In genomic region chr7:152911904-152912303, GRCh38 we compare ENCODE assay signal across 25 cellular contexts.
"Had no signal": no experiment of that assay in that cellular context is flagged by ENCODE, and none has a peak within 500 bp of the region (broad histone marks: within the 10 kb centered on the region; RNA-seq: fewer than 3 reads in every experiment).

No MANE protein-coding gene starts in this region.

- H3K9ac ChIP-seq: neural progenitor cell, parathyroid adenoma had no signal

- ATAC-seq: foreskin keratinocyte, left cardiac atrium had no signal

- H3K4me1 Mint-ChIP-seq: immature natural killer cell had no signal

- H3K9me3 ChIP-seq: left ventricle myocardium inferior, prostate gland, sigmoid colon, suprapubic skin, thyroid gland, uterus had no signal

- H3K4me2 ChIP-seq: neural progenitor cell had no signal

- H3K27me3 Mint-ChIP-seq: natural killer cell treated with Interleukin-12 subunit alpha and Interleukin-12 subunit beta and Interleukin-15 and Interleukin-18, amount 100 ng/mL, for 72 hours had no signal

- DNase-seq: effector CD4-positive, alpha-beta T cell; endodermal cell; erythroblast; foreskin keratinocyte; immature natural killer cell; left cardiac atrium; left ventricle myocardium inferior; mesenchymal stem cell; midbrain; occipital lobe; sigmoid colon; stimulated activated CD4-positive, alpha-beta T cell treated with anti-CD3 and anti-CD28 coated beads, Interleukin-2, amount 100 ng/mL, for 24 hours; stimulated activated CD4-positive, alpha-beta T cell treated with anti-CD3 and anti-CD28 coated beads, Interleukin-4, amount 100 ng/mL, for 4 hours; stimulated activated naive CD4-positive, alpha-beta T cell; thyroid gland; uterus had no signal

- H3K4me3 ChIP-seq: coronary artery, left ventricle myocardium inferior, lung, neural progenitor cell, prostate gland, sigmoid colon, skin epidermis, suprapubic skin, thyroid gland, uterus had no signal

- H3K27me3 ChIP-seq: foreskin keratinocyte, neural progenitor cell, thyroid gland had no signal

- H2AFZ ChIP-seq: neural progenitor cell, parathyroid adenoma had no signal

- H3K9me3 Mint-ChIP-seq: endodermal cell; immature natural killer cell; natural killer cell treated with Interleukin-12 subunit alpha and Interleukin-12 subunit beta and Interleukin-15 and Interleukin-18, amount 100 ng/mL, for 72 hours; neural progenitor cell had no signal

- H3K4me1 ChIP-seq: foreskin keratinocyte, parathyroid adenoma, prostate gland, sigmoid colon, suprapubic skin, uterus had no signal

- H3K27ac ChIP-seq: coronary artery, foreskin keratinocyte, left ventricle myocardium inferior, neural progenitor cell, parathyroid adenoma, prostate gland, sigmoid colon, skin epidermis, suprapubic skin, uterus had no signal

- H3K4me3 Mint-ChIP-seq: endodermal cell; immature natural killer cell; natural killer cell treated with Interleukin-12 subunit alpha and Interleukin-12 subunit beta and Interleukin-15 and Interleukin-18, amount 100 ng/mL, for 72 hours; neural progenitor cell; type B pancreatic cell had no signal

- H3K27ac Mint-ChIP-seq: endodermal cell; immature natural killer cell; natural killer cell treated with Interleukin-12 subunit alpha and Interleukin-12 subunit beta and Interleukin-15 and Interleukin-18, amount 100 ng/mL, for 72 hours; neural progenitor cell; type B pancreatic cell had no signal

- H3K36me3 ChIP-seq: left ventricle myocardium inferior, neural progenitor cell, prostate gland, sigmoid colon, suprapubic skin, thyroid gland, uterus had no signal
